ENCODE assay signal across 16 cellular contexts in the genomic region with DNA sequence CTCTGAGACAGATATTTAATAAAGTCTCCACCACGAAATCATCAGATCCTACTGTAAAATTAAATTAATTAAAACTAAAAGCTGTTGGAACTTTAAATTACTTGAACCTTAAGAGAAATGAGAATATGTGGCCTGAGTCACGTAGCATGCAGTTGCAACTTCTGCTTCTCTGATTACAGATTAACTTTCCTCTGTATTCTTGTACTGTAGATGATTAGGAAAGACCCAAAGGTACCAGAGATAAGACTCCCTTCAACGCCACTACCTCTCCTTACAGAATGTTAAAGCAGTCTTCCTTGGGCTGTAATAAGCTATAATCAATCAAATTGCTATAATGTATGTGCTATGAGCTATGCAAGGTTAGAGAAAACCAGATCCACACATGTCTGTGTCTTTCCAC. TPM values are rescaled to one million over a fixed set of nuclear protein-coding genes. Genes with fewer than 3 reads are reported as not detected.
A peak's percentile ranks its signal among the peaks of the same experiment; 100 is the strongest.
DNase-seq lines count a peak whose midpoint lies in the region; ATAC-seq and TF ChIP-seq lines count a peak whose summit lies in the region.
"Had no signal": no experiment of that assay in that cellular context is flagged by ENCODE, and none has a peak within 500 bp of the region (broad histone marks: within the 10 kb centered on the region; RNA-seq: fewer than 3 reads in every experiment).

No MANE protein-coding gene starts in this region.

- DNase-seq in hepatocyte (ENCODE audit: low spot score) (no peak), A172 (ENCODE audit: low spot score) (no peak), mucosa of gallbladder (ENCODE audit: low spot score) (no peak)
- no peak for DNase-seq in activated CD4-positive, alpha-beta T cell treated with anti-CD3 and anti-CD28 coated beads for 48 hours
- no peak for DNase-seq in stimulated activated CD4-positive, alpha-beta T cell treated with anti-CD3 and anti-CD28 coated beads, Interleukin-12 subunit alpha, Interleukin-12 subunit beta, amount 100 ng/mL, for 4 hours
- DNase-seq: activated CD4-positive, alpha-beta T cell treated with anti-CD3 and anti-CD28 coated beads, Interleukin-2, amount 50 U/mL, for 4 hours; activated naive CD8-positive, alpha-beta T cell treated with anti-CD3 and anti-CD28 coated beads, Interleukin-2, amount 50 U/mL, for 24 hours; activated T-cell treated with anti-CD3 and anti-CD28 coated beads, Interleukin-2, amount 50 U/mL, for 72 hours; Caco-2; NCI-H2081; NK-92 treated with Interleukin-12 subunit alpha and Interleukin-12 subunit beta, amount 100 ng/mL, for 24 hours; nucleus accumbens; SIG-M5 had no signal

- peak overlapping the region; percentile 56 for H3K27ac ChIP-seq in hepatocyte

- H3K4me2 ChIP-seq in hepatocyte, result peak overlapping the region; percentile 49

- no peak for TF ChIP-seq CTCF in hepatocyte (IDR thresholded peaks at IDR 0.05; ENCODE audit: poor library complexity)

- no peak overlapping the region for H2AFZ ChIP-seq in hepatocyte

- H3K9me3 ChIP-seq in hepatocyte (ENCODE audit: low read depth), result no peaks in the 10 kb centered on the region

- peaks cover 5% of the 10 kb centered on the region for H3K79me2 ChIP-seq in hepatocyte

- peaks cover 6% of the 10 kb centered on the region for H3K4me1 ChIP-seq in hepatocyte (ENCODE audit: insufficient read depth)

- H3K9me2 ChIP-seq in hepatocyte (replicated peaks; ENCODE audit: insufficient read depth), result no peaks in the 10 kb centered on the region

- no peaks in the 10 kb centered on the region for H4K20me1 ChIP-seq in hepatocyte (ENCODE audit: insufficient read depth, poor library complexity, severe bottlenecking)

- ATAC-seq in GM18511 (IDR thresholded peaks at IDR 0.05; ENCODE audit: unreplicated experiment), result peak; percentile 93
- peak; percentile 66 for ATAC-seq in GM21423 (IDR thresholded peaks at IDR 0.05; ENCODE audit: unreplicated experiment)
- ATAC-seq in HG03442 (IDR thresholded peaks at IDR 0.05; ENCODE audit: unreplicated experiment), result peak; percentile 57
- ATAC-seq: activated naive CD8-positive, alpha-beta T cell treated with anti-CD3 and anti-CD28 coated beads, Interleukin-2, amount 50 U/mL, for 24 hours; activated T-cell treated with anti-CD3 and anti-CD28 coated beads, Interleukin-2, amount 50 U/mL, for 72 hours had no signal

- no peaks in the 10 kb centered on the region for H3K36me3 ChIP-seq in hepatocyte (replicated peaks; ENCODE audit: insufficient read depth, low read depth)

- 73% methylated on average over 3 of the region's 3 CpGs for WGBS in hepatocyte (ENCODE audit: low lambda C conversion rate, missing lambda C conversion rate)

- no peaks in the 10 kb centered on the region for H3K27me3 ChIP-seq in hepatocyte

- H3K4me3 ChIP-seq in hepatocyte, result no peak overlapping the region

RNA-seq across cellular contexts. Expression of a gene that starts 47.9 kb away (rescaled TPM):
- total RNA-seq in hepatocyte (44.2 and 54.5 TPM in 2 replicates), mucosa of gallbladder (43.8 TPM)
- 19.3 TPM in 2 replicates for polyA plus RNA-seq in hepatocyte
- 8.0 and 9.8 TPM in 2 replicates for total RNA-seq in A172 (2014; rRNA removed; shearing (Covaris generic))
